Comparison of ENCODE assay signal across 10 cellular contexts in genomic region chr10:117137031-117137910, GRCh38. TPM values are rescaled to one million over a fixed set of nuclear protein-coding genes. Genes with fewer than 3 reads are reported as not detected.
DNase-seq lines count a peak whose midpoint lies in the region; FAIRE-seq and TF ChIP-seq lines count a peak whose summit lies in the region.
"Had no signal": no experiment of that assay in that cellular context is flagged by ENCODE, and none has a peak within 500 bp of the region (broad histone marks: within the 10 kb centered on the region; RNA-seq: fewer than 3 reads in every experiment).

No MANE protein-coding gene starts in this region.

- H3K27me3 ChIP-seq in BJ (ENCODE audit: control insufficient read depth, insufficient read depth, low read length) (peaks cover 17% of the 10 kb centered on the region), endothelial cell of umbilical vein (ENCODE audit: control insufficient read depth in 2 of 2, insufficient read depth in 2 of 2, low read length in 2 of 2) (peaks cover 73 to 94% of the 10 kb centered on the region in 2 experiments), neural cell (ENCODE audit: insufficient read depth, low read depth, low read length) (peaks cover 88% of the 10 kb centered on the region)

- DNase-seq in BJ (ENCODE audit: low read depth) (no peak), endothelial cell of umbilical vein (ENCODE audit: low read depth, low spot score) (peak; percentile 22), T-helper 9 cell (no peak), NCI-H2107 (lab: John Stamatoyannopoulos, UW) (no peak), GM13976 (ENCODE audit: low spot score) (no peak)
- DNase-seq in activated naive CD4-positive, alpha-beta T cell (lab: John Stamatoyannopoulos, UW): no peak

- H3K4me1 ChIP-seq in endothelial cell of umbilical vein (ENCODE audit: control insufficient read depth, extremely low read depth, insufficient read depth, low read length): peaks cover 10% of the 10 kb centered on the region

- CTCF ChIA-PET in BJ (lab: Yijun Ruan, JAX): interaction anchor here (1.3 kb wide), 1 partner anchor 30 kb away, joined by 3 read pairs; no protein-coding TSS in a partner anchor
- CTCF ChIA-PET in endothelial cell of umbilical vein (lab: Charles Lee): interaction anchor here (2.6 to 3.7 kb wide), 2 partner anchors 30 to 37 kb away, joined by 5 to 23 read pairs; no protein-coding TSS in a partner anchor

- H3K9me3 ChIP-seq in endothelial cell of umbilical vein (replicated peaks; ENCODE audit: control insufficient read depth, insufficient read depth, low read length): no peaks in the 10 kb centered on the region
- H3K9me3 ChIP-seq in neural cell (ENCODE audit: low read length): no peaks in the 10 kb centered on the region

- POLR2A ChIA-PET in BJ (lab: Charles Lee) (no interaction called here), endothelial cell of umbilical vein (lab: Charles Lee) (no interaction called here)

- H2AFZ ChIP-seq in endothelial cell of umbilical vein (ENCODE audit: low read depth, low read length): peak overlapping the region; percentile 36
- H2AFZ ChIP-seq in neural cell (ENCODE audit: low read depth, low read length): no peak overlapping the region

- TF ChIP-seq EP300 in Ishikawa (IDR thresholded peaks at IDR 0.05; ENCODE audit: borderline replicate concordance) (no peak), neural cell (conservative IDR thresholded peaks at IDR 0.05; ENCODE audit: poor library complexity, severe bottlenecking) (no peak)

- H4K20me1 ChIP-seq in endothelial cell of umbilical vein (replicated peaks; ENCODE audit: control insufficient read depth, extremely low read depth, insufficient read depth, low read length) (no peaks in the 10 kb centered on the region), neural cell (ENCODE audit: insufficient read depth) (no peaks in the 10 kb centered on the region)

- BruUV-seq in endothelial cell of umbilical vein (replicated peaks; lab: Mats Ljungman, UMichigan): no TSS peak

- no peaks in the 10 kb centered on the region for H3K9me2 ChIP-seq in neural cell (ENCODE audit: insufficient read depth, low read length)

- no peaks in the 10 kb centered on the region for H3F3A ChIP-seq in neural cell (ENCODE audit: insufficient read depth, low read length, poor library complexity, severe bottlenecking)

- H3K4me2 ChIP-seq in endothelial cell of umbilical vein (ENCODE audit: insufficient read depth, low read length) (peak overlapping the region; percentile 38), neural cell (ENCODE audit: low read length) (peak overlapping the region; percentile 39)

- TF ChIP-seq CTCF in BJ (IDR thresholded peaks at IDR 0.05; ENCODE audit: insufficient read depth, low read depth, low read length) (no peak), endothelial cell of umbilical vein (IDR thresholded peaks at IDR 0.05; ENCODE audit: extremely low read depth in 1 of 2, insufficient read depth in 1 of 2, low read depth in 1 of 2, low read length in 2 of 2) (no peak), neural cell (IDR thresholded peaks at IDR 0.05; ENCODE audit: poor library complexity, severe bottlenecking) (no peak), GM13976 (IDR thresholded peaks at IDR 0.05; ENCODE audit: borderline replicate concordance, control extremely low read depth, extremely low read depth, insufficient read depth, missing control alignments) (no peak)

- H3K36me3 ChIP-seq in BJ (ENCODE audit: control insufficient read depth, insufficient read depth, low read length) (no peaks in the 10 kb centered on the region), endothelial cell of umbilical vein (ENCODE audit: control insufficient read depth in 2 of 2, extremely low read depth in 1 of 2, insufficient read depth in 2 of 2, low read length in 2 of 2) (no peaks in the 10 kb centered on the region), neural cell (ENCODE audit: insufficient read depth, low read length) (no peaks in the 10 kb centered on the region)

- TF ChIP-seq RAD21 in Ishikawa (IDR thresholded peaks at IDR 0.05; ENCODE audit: low read depth): no peak; the same call in 1 of the 2 replicates
- no peak for TF ChIP-seq RAD21 in neural cell (conservative IDR thresholded peaks at IDR 0.05)

- peak overlapping the region; percentile 44 for H3K4me3 ChIP-seq in BJ (ENCODE audit: low read depth, low read length)
- peak overlapping the region in 2 of 3 experiments; percentile 15 to 26 for H3K4me3 ChIP-seq in endothelial cell of umbilical vein (replicated peaks in 1 of 3; ENCODE audit: insufficient read depth in 1 of 3, low read depth in 1 of 3, low read length in 3 of 3)
- peak overlapping the region; percentile 69 for H3K4me3 ChIP-seq in neural cell (ENCODE audit: low read length)

- no peak for FAIRE-seq in endothelial cell of umbilical vein (lab: Jason Lieb, UNC)

- intact Hi-C loops in endothelial cell of umbilical vein (cut with micrococcal nuclease): loop anchor here (2.0 to 5.0 kb wide), 2 partner anchors 28 to 190 kb away; no protein-coding TSS in a partner anchor

- no peak overlapping the region for H3K27ac ChIP-seq in endothelial cell of umbilical vein (ENCODE audit: insufficient read depth, low read depth, low read length)
- H3K27ac ChIP-seq in neural cell (ENCODE audit: low read length): no peak overlapping the region

- H3K9ac ChIP-seq in endothelial cell of umbilical vein (replicated peaks; ENCODE audit: extremely low read depth, insufficient read depth, low read length) (no peak overlapping the region), neural cell (ENCODE audit: low read length) (peak overlapping the region; percentile 56)

- dilution Hi-C loops in endothelial cell of umbilical vein (cut with MboI; ENCODE audit: extremely low pct_ligation_motif_present, low sequenced_read_pairs): no loop called here

- in situ Hi-C loops in GM13976 (cut with MboI; ENCODE audit: low sequenced_read_pairs, unreplicated experiment): no loop called here

- no peaks in the 10 kb centered on the region for H3K79me2 ChIP-seq in endothelial cell of umbilical vein (ENCODE audit: control insufficient read depth, insufficient read depth, low read length)
- H3K79me2 ChIP-seq in neural cell (replicated peaks; ENCODE audit: insufficient read depth, low read length): peaks cover 58% of the 10 kb centered on the region

- no peak for TF ChIP-seq POLR2A in endothelial cell of umbilical vein (IDR thresholded peaks at IDR 0.05; ENCODE audit: low read depth, low read length)

- H3K9me1 ChIP-seq in endothelial cell of umbilical vein (replicated peaks; ENCODE audit: control insufficient read depth, extremely low read depth, insufficient read depth, low read length): no peaks in the 10 kb centered on the region

TF ChIP-seq in Ishikawa, 13 proteins besides CTCF, POLR2A, EP300 and RAD21 (continues in another document):
- peak; percentile 64 for TF ChIP-seq MAX (IDR thresholded peaks at IDR 0.05)

TF ChIP-seq in endothelial cell of umbilical vein, 7 proteins besides CTCF, POLR2A, EP300 and RAD21:
- TF ChIP-seq GATA2 (IDR thresholded peaks at IDR 0.05; ENCODE audit: insufficient read depth, insufficient read length, low read depth, low read length): no peak
- no peak for TF ChIP-seq MAX (IDR thresholded peaks at IDR 0.05; ENCODE audit: insufficient read depth, insufficient read length)
- TF ChIP-seq MYC (IDR thresholded peaks at IDR 0.05; ENCODE audit: low read depth, low read length): no peak
- TF ChIP-seq POLR2AphosphoS5 (IDR thresholded peaks at IDR 0.05; ENCODE audit: insufficient read depth, low read depth, low read length): no peak
- TF ChIP-seq EZH2 (IDR thresholded peaks at IDR 0.05; ENCODE audit: borderline replicate concordance, low read depth, low read length, severe bottlenecking): peak; percentile 84
- TF ChIP-seq JUN (IDR thresholded peaks at IDR 0.05; ENCODE audit: borderline replicate concordance, insufficient read depth, insufficient read length, low read depth): no peak
- TF ChIP-seq FOS (IDR thresholded peaks at IDR 0.05; ENCODE audit: borderline replicate concordance, insufficient read depth, low read length): no peak

TF ChIP-seq in neural cell, 6 proteins besides CTCF, POLR2A, EP300 and RAD21 (continues in another document):
- no peak for TF ChIP-seq MXI1 (conservative IDR thresholded peaks at IDR 0.05; ENCODE audit: poor library complexity, severe bottlenecking)
- no peak for TF ChIP-seq REST (IDR thresholded peaks at IDR 0.05; ENCODE audit: borderline replicate concordance)
- no peak for TF ChIP-seq TAF1 (IDR thresholded peaks at IDR 0.05; ENCODE audit: low read depth)
- no peak for TF ChIP-seq SMC3 (conservative IDR thresholded peaks at IDR 0.05; ENCODE audit: poor library complexity)

RNA-seq across cellular contexts. Expression of gene VAX1, which starts 0.8 kb away (rescaled TPM):
- 0.22 and 0.23 TPM in 2 replicates for polyA plus RNA-seq in BJ (2011; rRNA removed)
- polyA minus RNA-seq in BJ (2011; rRNA and poly(A)+ RNA removed): 0.19 TPM in 1 of 2 replicates, not detected in the other
- not detected in 2 replicates for total RNA-seq in endothelial cell of umbilical vein
- not detected in 2 replicates for polyA plus RNA-seq in endothelial cell of umbilical vein
- not detected in 2 replicates for polyA plus RNA-seq in endothelial cell of umbilical vein (2011; cell fraction: cytosol; rRNA removed)
- polyA plus RNA-seq in endothelial cell of umbilical vein (2011; cell fraction: nucleus; rRNA removed): not detected in 2 replicates
- polyA plus RNA-seq in endothelial cell of umbilical vein (2012): not detected in 2 replicates
- not detected in 2 replicates for polyA minus RNA-seq in endothelial cell of umbilical vein
- polyA minus RNA-seq in endothelial cell of umbilical vein (2011; cell fraction: cytosol; rRNA and poly(A)+ RNA removed): not detected
- polyA minus RNA-seq in endothelial cell of umbilical vein (2011; cell fraction: nucleus; rRNA and poly(A)+ RNA removed): not detected in 2 replicates
- 0.63 and 0.70 TPM in 2 replicates for polyA plus RNA-seq in neural cell
- polyA minus RNA-seq in neural cell: 0.49 and 0.58 TPM in 2 replicates
- total RNA-seq: liver; T-helper 1 cell treated with Interleukin-12 subunit alpha and Interleukin-12 subunit beta and Interleukin-4 antibody, amounts not matched to agents 30 ng/mL and 1 ng/mL, for 36 hours had no signal
- polyA plus RNA-seq: liver had no signal
